In genomic region chr11:125342281-125342980, GRCh38 we compare ENCODE assay signal across 26 cellular contexts.
DNase-seq lines count a peak whose midpoint lies in the region; ATAC-seq and TF ChIP-seq lines count a peak whose summit lies in the region.
"Had no signal": no experiment of that assay in that cellular context is flagged by ENCODE, and none has a peak within 500 bp of the region (broad histone marks: within the 10 kb centered on the region; RNA-seq: fewer than 3 reads in every experiment).

No MANE protein-coding gene starts in this region.

- no peaks in the 10 kb centered on the region for H3K4me1 ChIP-seq in mesendoderm (ENCODE audit: control insufficient read depth, low read depth, low read length)
- H3K4me1 ChIP-seq: A549, breast epithelium, colonic mucosa, foreskin keratinocyte had no signal

- no peak overlapping the region for H2BK5ac ChIP-seq in mesendoderm (ENCODE audit: low read length)

- peak overlapping the region; percentile 30 for H3K23ac ChIP-seq in mesendoderm (ENCODE audit: low read length)

- H3K27ac ChIP-seq in angular gyrus (ENCODE audit: low read depth, low read length) (peak overlapping the region; percentile 73), mesendoderm (ENCODE audit: low read depth, low read length) (no peak overlapping the region)
- H3K27ac ChIP-seq: A549, breast epithelium, colonic mucosa, esophagus muscularis mucosa, foreskin keratinocyte, heart left ventricle had no signal

- H3K9ac ChIP-seq in mesendoderm (ENCODE audit: low read length), result no peak overlapping the region

- H2BK120ac ChIP-seq in mesendoderm (ENCODE audit: low read depth, low read length), result no peak overlapping the region

- no peak for ATAC-seq in sciatic nerve
- ATAC-seq: A549; effector memory CD8-positive, alpha-beta T cell; foreskin keratinocyte; heart left ventricle; HepG2 had no signal

- H4K5ac ChIP-seq in mesendoderm (ENCODE audit: low read length), result no peak overlapping the region

- intact Hi-C loops in sciatic nerve (cut with DNase I), result loop anchor here (10.0 kb wide), 1 partner anchor 78 kb away; no protein-coding TSS in a partner anchor

- H3K79me2 ChIP-seq in mesendoderm (ENCODE audit: control insufficient read depth, insufficient read depth, low read length), result no peaks in the 10 kb centered on the region

- H3K18ac ChIP-seq in mesendoderm (ENCODE audit: low read length), result no peak overlapping the region

- TF ChIP-seq POLR2A in erythroblast (IDR thresholded peaks at IDR 0.05; ENCODE audit: low read length), result no peak

- no peak overlapping the region for H2BK15ac ChIP-seq in mesendoderm (replicated peaks; ENCODE audit: low read depth)

- no CpG with 5 or more reads among the region's 16 CpGs for WGBS in mesendoderm (ENCODE audit: extremely low coverage, insufficient coverage, low lambda C conversion rate)

- H3K4me3 ChIP-seq in mesendoderm (ENCODE audit: low read length), result no peak overlapping the region
- H3K4me3 ChIP-seq: A549, breast epithelium, colonic mucosa, esophagus muscularis mucosa, heart left ventricle had no signal

- no peak overlapping the region for H2AK5ac ChIP-seq in mesendoderm (ENCODE audit: low read length)

- H3K27me3 ChIP-seq in mesendoderm (ENCODE audit: insufficient read depth, low read length, poor library complexity), result no peaks in the 10 kb centered on the region
- H3K27me3 ChIP-seq: breast epithelium, colonic mucosa, esophagus muscularis mucosa, heart left ventricle had no signal

- peak overlapping the region; percentile 28 for H3K56ac ChIP-seq in mesendoderm (ENCODE audit: low read length)

- no peak overlapping the region for H4K8ac ChIP-seq in mesendoderm (ENCODE audit: low read depth, low read length)

- H3K4me2 ChIP-seq in mesendoderm (ENCODE audit: low read length), result no peak overlapping the region
- H3K4me2 ChIP-seq: A549 had no signal

- H3K4ac ChIP-seq in mesendoderm (ENCODE audit: low read depth, low read length), result no peak overlapping the region

- H3K36me3 ChIP-seq in mesendoderm (ENCODE audit: control insufficient read depth, insufficient read depth, low read length), result no peaks in the 10 kb centered on the region
- H3K36me3 ChIP-seq: breast epithelium, colonic mucosa, esophagus muscularis mucosa, heart left ventricle had no signal

- H3K79me1 ChIP-seq in mesendoderm (ENCODE audit: low read length), result no peaks in the 10 kb centered on the region

- DNase-seq in DMS79 (lab: John Stamatoyannopoulos, UW), result peak; percentile 52
- no peak for DNase-seq in mesendoderm
- DNase-seq in sciatic nerve (ENCODE audit: low spot score), result peak; percentile 47
- no peak for DNase-seq in NK-92 (lab: John Stamatoyannopoulos, UW; ENCODE audit: unreplicated experiment)
- no peak for DNase-seq in KG1 (lab: John Stamatoyannopoulos, UW)
- no peak for DNase-seq in erythroblast (lab: John Stamatoyannopoulos, UW)
- no peak for DNase-seq in NCI-H146 (lab: John Stamatoyannopoulos, UW)
- DNase-seq: activated B cell treated with CpG ODN at 0.5 μM for 24 hours; activated CD4-positive, alpha-beta T cell treated with anti-CD3 and anti-CD28 coated beads, Interleukin-2, amount 50 U/mL, for 1 hour; activated naive CD4-positive, alpha-beta T cell treated with anti-CD3 and anti-CD28 coated beads, Interleukin-2, amount 10 ng/mL, durations not matched to agents 7 days and 5 days; AML-193; CD4-positive, alpha-beta T cell; colonic mucosa; effector memory CD8-positive, alpha-beta T cell; foreskin keratinocyte; GOT3; heart left ventricle; NCI-H1930; NCI-H526 treated with DMSO at 0.1 percent for 48 hours; occipital lobe; retina had no signal

Comparison
In these comparisons a context has a peak if more than half of its experiments do, and no peak if none do; other contexts are left out.
1. DNase-seq: peak in DMS79 (single experiment) and sciatic nerve (single experiment); none in mesendoderm (single experiment), NK-92 (single experiment), KG1 (single experiment), erythroblast (0 of 2) and NCI-H146 (single experiment).